ENCODE assay signal across 23 cellular contexts in the genomic region with DNA sequence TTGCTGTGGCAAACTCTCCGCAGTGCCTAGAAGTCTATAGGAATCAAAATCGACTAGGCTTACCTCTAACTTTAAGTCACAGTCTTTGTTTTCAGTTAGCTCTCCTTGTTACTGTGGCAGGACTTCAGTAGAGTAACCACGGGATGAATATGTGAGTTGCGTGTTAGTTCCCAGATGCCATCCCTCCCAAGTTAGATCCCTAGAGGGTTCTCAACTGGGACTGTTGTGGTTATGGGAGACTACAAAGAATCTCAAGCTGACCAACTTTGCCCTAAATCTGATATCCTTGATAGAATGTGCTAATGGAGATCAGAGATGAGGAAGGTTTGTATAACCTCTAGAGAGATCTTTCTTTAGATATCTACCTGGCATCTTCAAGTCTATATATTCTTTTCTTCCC.
"Had no signal": no experiment of that assay in that cellular context is flagged by ENCODE, and none has a peak within 500 bp of the region (broad histone marks: within the 10 kb centered on the region; RNA-seq: fewer than 3 reads in every experiment).

No MANE protein-coding gene starts in this region.

- H3K4me3 Mint-ChIP-seq: dendritic cell treated with granulocyte-macrophage colony-stimulating factor and Interleukin-4, amounts not matched to agents 40 ng/mL and 50 ng/mL, for 4 days; effector memory CD8-positive, alpha-beta T cell; endodermal cell; mesothelial cell of epicardium had no signal

- H3K9me3 Mint-ChIP-seq: dendritic cell treated with granulocyte-macrophage colony-stimulating factor and Interleukin-4, amounts not matched to agents 40 ng/mL and 50 ng/mL, for 4 days; endodermal cell; mesothelial cell of epicardium had no signal

- ATAC-seq: effector memory CD8-positive, alpha-beta T cell; esophagus mucosa; gastroesophageal sphincter; heart right ventricle; left colon; left lobe of liver; left ventricle myocardium superior; lower lobe of right lung; mucosa of descending colon had no signal

- DNase-seq: cerebellar nuclear complex; colonic mucosa; cortex of kidney; effector CD8-positive, alpha-beta T cell; effector memory CD8-positive, alpha-beta T cell; endodermal cell; erythroblast; esophagus squamous epithelium; foreskin fibroblast; foreskin melanocyte; heart right ventricle; hippocampal formation; left colon; left ventricle myocardium superior; lower lobe of right lung; mesenchymal stem cell; mucosa of descending colon had no signal

- H3K4me3 ChIP-seq: colonic mucosa, esophagus squamous epithelium, gastroesophageal sphincter, heart right ventricle, lower lobe of right lung, mucosa of descending colon had no signal

- H3K9me3 ChIP-seq: colonic mucosa, esophagus squamous epithelium, gastroesophageal sphincter, heart right ventricle, lower lobe of right lung, mucosa of descending colon had no signal

- H3K36me3 ChIP-seq: colonic mucosa, esophagus squamous epithelium, lower lobe of right lung had no signal

- H3K27ac ChIP-seq: colonic mucosa, epithelial cell of prostate, esophagus squamous epithelium, gastroesophageal sphincter, lower lobe of right lung had no signal

- H3K4me1 Mint-ChIP-seq: endodermal cell, mesothelial cell of epicardium had no signal

- H3K27me3 Mint-ChIP-seq: dendritic cell treated with granulocyte-macrophage colony-stimulating factor and Interleukin-4, amounts not matched to agents 40 ng/mL and 50 ng/mL, for 4 days; effector memory CD8-positive, alpha-beta T cell had no signal

- H3K4me1 ChIP-seq: colonic mucosa, esophagus squamous epithelium, gastroesophageal sphincter, lower lobe of right lung had no signal

- H3K27ac Mint-ChIP-seq: dendritic cell treated with granulocyte-macrophage colony-stimulating factor and Interleukin-4, amounts not matched to agents 40 ng/mL and 50 ng/mL, for 4 days; effector memory CD8-positive, alpha-beta T cell; endodermal cell; mesothelial cell of epicardium had no signal

- H3K27me3 ChIP-seq: colonic mucosa, esophagus squamous epithelium, gastroesophageal sphincter, heart right ventricle had no signal

- H3K36me3 Mint-ChIP-seq: mesothelial cell of epicardium had no signal
